26 cellular contexts compared by ENCODE assay signal in genomic region chr12:1842905-1843640, GRCh38. TPM values are rescaled to one million over a fixed set of nuclear protein-coding genes. Genes with fewer than 3 reads are reported as not detected.
DNase-seq lines count a peak whose midpoint lies in the region; ATAC-seq and TF ChIP-seq lines count a peak whose summit lies in the region.
"Had no signal": no experiment of that assay in that cellular context is flagged by ENCODE, and none has a peak within 500 bp of the region (broad histone marks: within the 10 kb centered on the region; RNA-seq: fewer than 3 reads in every experiment).

No MANE protein-coding gene starts in this region.

- TF ChIP-seq CTCF in GM13976 (IDR thresholded peaks at IDR 0.05; ENCODE audit: borderline replicate concordance, control extremely low read depth, extremely low read depth, insufficient read depth, missing control alignments): no peak
- no peak for TF ChIP-seq CTCF in left lung (IDR thresholded peaks at IDR 0.05)

- no peak for ATAC-seq in left lung
- no peak for ATAC-seq in stimulated activated effector memory CD8-positive, alpha-beta T cell treated with anti-CD3 and anti-CD28 coated beads, Interleukin-12 subunit alpha, Interleukin-12 subunit beta, amount 100 ng/mL, for 72 hours
- ATAC-seq in HG02970 (IDR thresholded peaks at IDR 0.05; ENCODE audit: low FRiP score, unreplicated experiment): no peak
- ATAC-seq in HG02840 (IDR thresholded peaks at IDR 0.05; ENCODE audit: low FRiP score, unreplicated experiment): no peak
- ATAC-seq: activated CD8-positive, alpha-beta memory T cell treated with anti-CD3 and anti-CD28 coated beads, Interleukin-2, amount 10 ng/mL, durations not matched to agents 7 days and 5 days; T-helper 17 cell had no signal

- H3K9me3 Mint-ChIP-seq in stimulated activated effector memory CD8-positive, alpha-beta T cell treated with anti-CD3 and anti-CD28 coated beads, Interleukin-12 subunit alpha, Interleukin-12 subunit beta, amount 100 ng/mL, for 72 hours: no peaks in the 10 kb centered on the region
- H3K9me3 Mint-ChIP-seq: activated CD4-positive, alpha-beta T cell treated with anti-CD3 and anti-CD28 coated beads, Interleukin-2, amount 10 ng/mL, durations not matched to agents 7 days and 5 days; activated naive CD4-positive, alpha-beta T cell treated with anti-CD3 and anti-CD28 coated beads, Interleukin-2, amount 50 U/mL, for 24 hours; CD4-positive, alpha-beta T cell; central memory CD8-positive, alpha-beta T cell; HFFc6; stimulated activated naive B cell treated with anti-CD40 and anti-IgM and Interleukin-4, amounts not matched to agents 10 μg/mL and 1 μg/mL and 100 μg/mL, for 72 hours had no signal

- intact Hi-C loops in left lung (cut with DNase I): no loop called here

- no peaks in the 10 kb centered on the region for H3K36me3 Mint-ChIP-seq in stimulated activated effector memory CD8-positive, alpha-beta T cell treated with anti-CD3 and anti-CD28 coated beads, Interleukin-12 subunit alpha, Interleukin-12 subunit beta, amount 100 ng/mL, for 72 hours
- H3K36me3 Mint-ChIP-seq: activated CD8-positive, alpha-beta memory T cell treated with anti-CD3 and anti-CD28 coated beads, Interleukin-2, amount 10 ng/mL, durations not matched to agents 7 days and 5 days; activated naive CD4-positive, alpha-beta T cell treated with anti-CD3 and anti-CD28 coated beads, Interleukin-2, amount 50 U/mL, for 24 hours; stimulated activated naive B cell treated with anti-CD40 and anti-IgM and Interleukin-4, amounts not matched to agents 10 μg/mL and 1 μg/mL and 100 μg/mL, for 72 hours had no signal

- H3K4me1 Mint-ChIP-seq in stimulated activated effector memory CD8-positive, alpha-beta T cell treated with anti-CD3 and anti-CD28 coated beads, Interleukin-12 subunit alpha, Interleukin-12 subunit beta, amount 100 ng/mL, for 72 hours: peaks cover 10% of the 10 kb centered on the region
- H3K4me1 Mint-ChIP-seq: activated CD4-positive, alpha-beta T cell treated with anti-CD3 and anti-CD28 coated beads, Interleukin-2, amount 10 ng/mL, durations not matched to agents 7 days and 5 days; activated CD8-positive, alpha-beta memory T cell treated with anti-CD3 and anti-CD28 coated beads, Interleukin-2, amount 10 ng/mL, durations not matched to agents 7 days and 5 days; activated naive CD4-positive, alpha-beta T cell treated with anti-CD3 and anti-CD28 coated beads, Interleukin-2, amount 50 U/mL, for 24 hours; central memory CD8-positive, alpha-beta T cell had no signal

- H3K27ac Mint-ChIP-seq in stimulated activated effector memory CD8-positive, alpha-beta T cell treated with anti-CD3 and anti-CD28 coated beads, Interleukin-12 subunit alpha, Interleukin-12 subunit beta, amount 100 ng/mL, for 72 hours: peak overlapping the region; percentile 40
- H3K27ac Mint-ChIP-seq: activated CD4-positive, alpha-beta T cell treated with anti-CD3 and anti-CD28 coated beads, Interleukin-2, amount 10 ng/mL, durations not matched to agents 7 days and 5 days; activated CD8-positive, alpha-beta memory T cell treated with anti-CD3 and anti-CD28 coated beads, Interleukin-2, amount 10 ng/mL, durations not matched to agents 7 days and 5 days; activated naive CD4-positive, alpha-beta T cell treated with anti-CD3 and anti-CD28 coated beads, Interleukin-2, amount 50 U/mL, for 24 hours; CD4-positive, alpha-beta T cell; HFFc6; stimulated activated naive B cell treated with anti-CD40 and anti-IgM and Interleukin-4, amounts not matched to agents 10 μg/mL and 1 μg/mL and 100 μg/mL, for 72 hours; T-helper 17 cell had no signal

- H3K27me3 ChIP-seq in left lung: peaks cover 0 to 53% of the 10 kb centered on the region in 2 donors
- H3K27me3 ChIP-seq: testis had no signal

- no peak overlapping the region for H3K27ac ChIP-seq in left lung
- H3K27ac ChIP-seq: SK-N-MC, testis had no signal

- no peaks in the 10 kb centered on the region for H3K36me3 ChIP-seq in left lung

- no peaks in the 10 kb centered on the region for H3K4me1 ChIP-seq in left lung
- H3K4me1 ChIP-seq: testis had no signal

- H3K4me3 Mint-ChIP-seq in stimulated activated effector memory CD8-positive, alpha-beta T cell treated with anti-CD3 and anti-CD28 coated beads, Interleukin-12 subunit alpha, Interleukin-12 subunit beta, amount 100 ng/mL, for 72 hours: no peak overlapping the region
- H3K4me3 Mint-ChIP-seq: activated CD4-positive, alpha-beta T cell treated with anti-CD3 and anti-CD28 coated beads, Interleukin-2, amount 10 ng/mL, durations not matched to agents 7 days and 5 days; activated CD8-positive, alpha-beta memory T cell treated with anti-CD3 and anti-CD28 coated beads, Interleukin-2, amount 10 ng/mL, durations not matched to agents 7 days and 5 days; activated naive CD4-positive, alpha-beta T cell treated with anti-CD3 and anti-CD28 coated beads, Interleukin-2, amount 50 U/mL, for 24 hours; CD4-positive, alpha-beta T cell; central memory CD8-positive, alpha-beta T cell; HFFc6; stimulated activated naive B cell treated with anti-CD40 and anti-IgM and Interleukin-4, amounts not matched to agents 10 μg/mL and 1 μg/mL and 100 μg/mL, for 72 hours; T-helper 17 cell had no signal

- in situ Hi-C loops in GM13976 (cut with MboI; ENCODE audit: low sequenced_read_pairs, unreplicated experiment): no loop called here

- no peaks in the 10 kb centered on the region for H3K9me3 ChIP-seq in left lung
- H3K9me3 ChIP-seq: testis had no signal

- DNase-seq in GM13976 (ENCODE audit: low spot score) (peak; percentile 20), NCI-H2171 treated with DMSO at 0.1 percent for 48 hours (lab: John Stamatoyannopoulos, UW) (peak; percentile 52), left lung (peak; percentile 19 to 57), SW480 (ENCODE audit: low spot score) (no peak), activated gamma-delta T cell treated with Interleukin-2 at 50 U/mL for 16 hours (no peak)
- no peak for DNase-seq in stimulated activated effector memory CD8-positive, alpha-beta T cell treated with anti-CD3 and anti-CD28 coated beads, Interleukin-12 subunit alpha, Interleukin-12 subunit beta, amount 100 ng/mL, for 72 hours (ENCODE audit: low spot score in 2 of 2)
- DNase-seq: activated CD4-positive, alpha-beta T cell treated with anti-CD3 and anti-CD28 coated beads, Interleukin-2, amount 10 ng/mL, durations not matched to agents 7 days and 5 days; activated CD8-positive, alpha-beta memory T cell treated with anti-CD3 and anti-CD28 coated beads, Interleukin-2, amount 10 ng/mL, durations not matched to agents 7 days and 5 days; HFFc6; mammary epithelial cell; NCI-H146; NCI-H526; RPMI8226; stimulated activated CD4-positive, alpha-beta T cell treated with anti-CD3 and anti-CD28 coated beads, Interleukin-2, amount 100 ng/mL, for 48 hours; T-helper 17 cell; testis had no signal

- no peak overlapping the region for H3K4me3 ChIP-seq in left lung
- H3K4me3 ChIP-seq: SK-N-MC, smooth muscle cell, testis had no signal

RNA-seq across cellular contexts. Expression of gene LRTM2, which starts 22.7 kb away (rescaled TPM):
- total RNA-seq in left lung: not detected
- total RNA-seq: activated CD4-positive, alpha-beta T cell treated with anti-CD3 and anti-CD28 coated beads, Interleukin-2, amount 10 ng/mL, durations not matched to agents 7 days and 5 days; activated CD8-positive, alpha-beta memory T cell treated with anti-CD3 and anti-CD28 coated beads, Interleukin-2, amount 10 ng/mL, durations not matched to agents 7 days and 5 days; HFFc6; HT1080; kidney epithelial cell; mammary epithelial cell; smooth muscle cell; T-helper 17 cell had no signal

Comparison
In these comparisons a context has a peak if more than half of its experiments do, and no peak if none do; other contexts are left out.
1. DNase-seq: peak in GM13976 (single experiment), NCI-H2171 treated with DMSO at 0.1 percent for 48 hours (single experiment) and left lung (2 of 2); none in stimulated activated effector memory CD8-positive, alpha-beta T cell treated with anti-CD3 and anti-CD28 coated beads, Interleukin-12 subunit alpha, Interleukin-12 subunit beta, amount 100 ng/mL, for 72 hours (0 of 2), SW480 (single experiment) and activated gamma-delta T cell treated with Interleukin-2 at 50 U/mL for 16 hours (single experiment).